In genomic region chr19:46718934-46719551, GRCh38 we compare ENCODE assay signal across 11 cellular contexts. TPM values are rescaled to one million over a fixed set of nuclear protein-coding genes. Genes with fewer than 3 reads are reported as not detected.
DNase-seq lines count a peak whose midpoint lies in the region; ATAC-seq, FAIRE-seq and TF ChIP-seq lines count a peak whose summit lies in the region.
"Had no signal": no experiment of that assay in that cellular context is flagged by ENCODE, and none has a peak within 500 bp of the region (broad histone marks: within the 10 kb centered on the region; RNA-seq: fewer than 3 reads in every experiment).

No MANE protein-coding gene starts in this region.

- intact Hi-C loops in GM12878 (cut with micrococcal nuclease; ENCODE audit: unreplicated experiment) (loop anchor here (5.0 kb wide), 1 partner anchor 107 kb away; no protein-coding TSS in a partner anchor), stomach (cut with DNase I; ENCODE audit: low total_unique reads) (no loop called here)

- POLR2A ChIA-PET in GM12878 (lab: Charles Lee) = interaction anchor here (0.8 to 1.4 kb wide), 2 partner anchors 10 to 66 kb away, joined by 4 to 5 read pairs; no protein-coding TSS in a partner anchor
- POLR2A ChIA-PET in SK-N-SH (lab: Yijun Ruan, JAX) = no interaction called here

- BruUV-seq in GM12878 (replicated peaks; lab: Mats Ljungman, UMichigan) = no TSS peak

- no peak for TF ChIP-seq EP300 in GM12878 (IDR thresholded peaks at IDR 0.05; ENCODE audit: borderline replicate concordance in 1 of 2, control insufficient read depth in 1 of 2, low read depth in 2 of 2, low read length in 2 of 2)
- no peak for TF ChIP-seq EP300 in stomach (IDR thresholded peaks at IDR 0.05)
- TF ChIP-seq EP300 in SK-N-SH (IDR thresholded peaks at IDR 0.05; ENCODE audit: borderline replicate concordance in 1 of 2, low read depth in 1 of 2, low read length in 1 of 2) = no peak

- FAIRE-seq in GM12878 (lab: Jason Lieb, UNC) = peak; percentile 70

- no peak for DNase-seq in activated T-cell treated with anti-CD3 and anti-CD28 coated beads, Interleukin-2, amount 50 U/mL, for 72 hours
- DNase-seq in activated T-cell treated with anti-CD3 and anti-CD28 coated beads for 4 hours (no peak), GM12878 (ENCODE audit: low read depth, low spot score) (peak; percentile 70), stomach (no peak), left lobe of liver (ENCODE audit: low spot score) (no peak), OCI-M2 (lab: John Stamatoyannopoulos, UW; ENCODE audit: unreplicated experiment) (no peak), SK-N-SH (no peak)
- DNase-seq: amniotic stem cell, gastrocnemius medialis, GM23248 had no signal

- TF ChIP-seq RAD21 in GM12878 (IDR thresholded peaks at IDR 0.05; ENCODE audit: insufficient read depth, low read depth, low read length) (no peak), SK-N-SH (IDR thresholded peaks at IDR 0.05; ENCODE audit: low read length) (no peak)

- H3K4me3 ChIP-seq in GM12878 (0 out of 2 replicates have a peak overlapping the region, but pooled peaks have one; percentile 91), stomach (no peak overlapping the region), SK-N-SH (ENCODE audit: low read depth in 2 of 2, low read length in 1 of 2) (no peak overlapping the region)
- H3K4me3 ChIP-seq: gastrocnemius medialis, GM23248 had no signal

- peaks cover 2 to 7% of the 10 kb centered on the region in 2 donors for H3K36me3 Mint-ChIP-seq in activated T-cell treated with anti-CD3 and anti-CD28 coated beads, Interleukin-2, amount 50 U/mL, for 72 hours (ENCODE audit: insufficient read depth in 2 of 2)

- ATAC-seq in activated T-cell treated with anti-CD3 and anti-CD28 coated beads, Interleukin-2, amount 50 U/mL, for 72 hours (replicated peaks in 1 of 2) = no peak
- ATAC-seq in HG02981 (IDR thresholded peaks at IDR 0.05; ENCODE audit: unreplicated experiment) = peak; percentile 29
- peak; percentile 63 for ATAC-seq in GM12878
- no peak for ATAC-seq in left lobe of liver
- ATAC-seq: gastrocnemius medialis had no signal

- no peaks in the 10 kb centered on the region for H3K9me3 ChIP-seq in GM12878 (replicated peaks; ENCODE audit: control insufficient read depth, insufficient read depth, low read length)
- H3K9me3 ChIP-seq in stomach = no peaks in the 10 kb centered on the region
- no peaks in the 10 kb centered on the region for H3K9me3 ChIP-seq in SK-N-SH
- H3K9me3 ChIP-seq: gastrocnemius medialis had no signal

- RAD21 ChIA-PET in GM12878 (lab: Charles Lee; ENCODE audit: unreplicated experiment) = interaction anchor here (1.1 to 2.1 kb wide), 4 partner anchors 25 to 58 kb away, joined by 3 to 7 read pairs (median 5); partner anchors contain the start of genes DACT3 and FKRP

- H3K4me2 ChIP-seq in GM12878 (ENCODE audit: control insufficient read depth, insufficient read depth) = peak overlapping the region; percentile 77
- H3K4me2 ChIP-seq in SK-N-SH = no peak overlapping the region

- peak overlapping the region; percentile 88 for H3K27ac ChIP-seq in GM12878 (ENCODE audit: control insufficient read depth, insufficient read depth)
- peak overlapping the region in 3 of 5 donors; percentile 91 to 93 (median 92) for H3K27ac ChIP-seq in stomach
- H3K27ac ChIP-seq in SK-N-SH (ENCODE audit: low read depth in 2 of 2, low read length in 1 of 2) = no peak overlapping the region
- H3K27ac ChIP-seq: GM23248 had no signal

- H3K4me3 Mint-ChIP-seq in activated T-cell treated with anti-CD3 and anti-CD28 coated beads, Interleukin-2, amount 50 U/mL, for 72 hours = peak overlapping the region; percentile 64 to 96

- no peaks in the 10 kb centered on the region for H3K9me3 Mint-ChIP-seq in activated T-cell treated with anti-CD3 and anti-CD28 coated beads, Interleukin-2, amount 50 U/mL, for 72 hours

- H3K27me3 ChIP-seq in GM12878 (replicated peaks in 1 of 2; ENCODE audit: control insufficient read depth in 2 of 2, insufficient read depth in 2 of 2, low read length in 1 of 2) (no peaks in the 10 kb centered on the region), stomach (no peaks in the 10 kb centered on the region), SK-N-SH (ENCODE audit: insufficient read depth) (no peaks in the 10 kb centered on the region)
- H3K27me3 ChIP-seq: gastrocnemius medialis had no signal

- H2AFZ ChIP-seq in GM12878 (ENCODE audit: control insufficient read depth, low read depth, low read length) (no peak overlapping the region), SK-N-SH (ENCODE audit: low read depth) (no peak overlapping the region)
- H2AFZ ChIP-seq: GM23248 had no signal

- H3K36me3 ChIP-seq in GM12878 (ENCODE audit: control insufficient read depth in 2 of 2, insufficient read depth in 2 of 2, low read length in 1 of 2) (peaks cover 4 to 32% of the 10 kb centered on the region in 2 experiments; a peak in 3 of 4 replicates), stomach (peaks cover 38 to 50% (median 48%) of the 10 kb centered on the region in 4 donors), SK-N-SH (replicated peaks in 1 of 2; ENCODE audit: control insufficient read depth in 1 of 2, insufficient read depth in 2 of 2, low read length in 1 of 2) (peaks cover 4 to 49% of the 10 kb centered on the region in 2 experiments)

- TF ChIP-seq CTCF in GM12878 (IDR thresholded peaks at IDR 0.05 in 2 of 3, conservative IDR thresholded peaks at IDR 0.05 in 1 of 3; ENCODE audit: control insufficient read depth in 2 of 3, extremely low read depth in 1 of 3, insufficient read depth in 1 of 3, low read depth in 3 of 3, low read length in 3 of 3) (no peak), stomach (IDR thresholded peaks at IDR 0.05) (no peak), SK-N-SH (IDR thresholded peaks at IDR 0.05) (no peak)

- TF ChIP-seq POLR2A in GM12878 (IDR thresholded peaks at IDR 0.05; ENCODE audit: low read depth, low read length) (peak; percentile 15; the same call in 1 of the 2 replicates), stomach (IDR thresholded peaks at IDR 0.05) (no peak)

- CTCF ChIA-PET in GM12878 (lab: Yijun Ruan, JAX) = interaction anchor here (0.9 to 1.8 kb wide), 3 partner anchors 10 to 16 kb away, joined by 3 to 5 read pairs (median 4); no protein-coding TSS in a partner anchor
- CTCF ChIA-PET in SK-N-SH (lab: Yijun Ruan, JAX) = interaction anchor here (1.2 to 1.6 kb wide), 2 partner anchors 9 to 10 kb away, joined by 3 to 7 read pairs; no protein-coding TSS in a partner anchor

- in situ Hi-C loops in GM12878 (cut with MboI) = no loop called here

- H3K27ac Mint-ChIP-seq in activated T-cell treated with anti-CD3 and anti-CD28 coated beads, Interleukin-2, amount 50 U/mL, for 72 hours = no peak overlapping the region

- H3K79me2 ChIP-seq in GM12878 (ENCODE audit: control insufficient read depth, insufficient read depth, low read length) = peaks cover 37% of the 10 kb centered on the region
- peaks cover 26% of the 10 kb centered on the region for H3K79me2 ChIP-seq in SK-N-SH (ENCODE audit: insufficient read depth)

- H3K9ac ChIP-seq in GM12878 (ENCODE audit: control insufficient read depth, insufficient read depth, low read length) = peak overlapping the region; percentile 37; the same call in 1 of the 2 replicates
- no peak overlapping the region for H3K9ac ChIP-seq in SK-N-SH
- H3K9ac ChIP-seq: GM23248 had no signal

- no peaks in the 10 kb centered on the region for H4K20me1 ChIP-seq in GM12878 (ENCODE audit: control insufficient read depth, insufficient read depth)
- no peaks in the 10 kb centered on the region for H4K20me1 ChIP-seq in SK-N-SH (ENCODE audit: insufficient read depth)

- SMC1A ChIA-PET in GM12878 (lab: Charles Lee; ENCODE audit: uncharacterized antibody, unreplicated experiment) = interaction anchor here (1.2 to 1.3 kb wide), 2 partner anchors 10 to 16 kb away, joined by 3 to 4 read pairs; no protein-coding TSS in a partner anchor

- H3K27me3 Mint-ChIP-seq in activated T-cell treated with anti-CD3 and anti-CD28 coated beads, Interleukin-2, amount 50 U/mL, for 72 hours (ENCODE audit: low read depth) = no peaks in the 10 kb centered on the region

- peaks cover 30% of the 10 kb centered on the region for H3K4me1 ChIP-seq in GM12878 (ENCODE audit: control insufficient read depth, insufficient read depth, low read length)
- peaks cover 19 to 45% (median 37%) of the 10 kb centered on the region in 4 donors for H3K4me1 ChIP-seq in stomach
- peaks cover 0 to 17% of the 10 kb centered on the region in 2 experiments; a peak in 2 of 4 replicates for H3K4me1 ChIP-seq in SK-N-SH (ENCODE audit: control insufficient read depth in 1 of 2, insufficient read depth in 2 of 2, low read depth in 1 of 2, low read length in 1 of 2)

- H3F3A ChIP-seq in SK-N-SH (replicated peaks; ENCODE audit: insufficient read depth) = peaks cover 14% of the 10 kb centered on the region

- H3K9me2 ChIP-seq in SK-N-SH = no peaks in the 10 kb centered on the region

- H3K4me1 Mint-ChIP-seq in activated T-cell treated with anti-CD3 and anti-CD28 coated beads, Interleukin-2, amount 50 U/mL, for 72 hours (ENCODE audit: low read depth) = peaks cover 37% of the 10 kb centered on the region

- WGBS in GM12878 (ENCODE audit: insufficient coverage, insufficient replicate concordance, low lambda C conversion rate, missing lambda C conversion rate) = 5% methylated on average over 14 of the region's 14 CpGs
- WGBS in stomach, 5 donors = 71 to 81% (median 77%) methylated on average over 12 to 14 of the region's 14 CpGs
- WGBS in SK-N-SH (ENCODE audit: low lambda C conversion rate) = 92% methylated on average over 13 of the region's 14 CpGs

RNA-seq across cellular contexts. Expression of gene PRKD2, which starts 2.1 kb away (rescaled TPM):
- 10 to 100 TPM; 82.0 to 92.9 TPM for total RNA-seq in activated T-cell treated with anti-CD3 and anti-CD28 coated beads, Interleukin-2, amount 50 U/mL, for 72 hours
- total RNA-seq in GM12878 (2013; cell fraction: nucleolus; rRNA removed) = 23.7 and 25.9 TPM in 2 replicates
- total RNA-seq in GM12878 (2014; rRNA removed) = 25.1 and 35.4 TPM in 2 replicates
- total RNA-seq in GM12878 (2014; rRNA removed; fragmentation: Illumina TruSeq; extraction: Trizol) = 13.3 and 14.4 TPM in 2 replicates
- 88.9 and 98.8 TPM in 2 replicates for total RNA-seq in GM12878 (2021)
- polyA plus RNA-seq in GM12878 (2011; ENCODE audit: low read depth) = 30.7 TPM
- 7.7 and 12.6 TPM in 2 replicates for polyA plus RNA-seq in GM12878 (2011; rRNA removed)
- 22.8 and 23.6 TPM in 2 replicates for polyA plus RNA-seq in GM12878 (2011; cell fraction: cytosol; rRNA removed)
- polyA plus RNA-seq in GM12878 (2011; cell fraction: nucleus; rRNA removed) = 70.9 and 92.1 TPM in 2 replicates
- 56.6 and 58.8 TPM in 2 replicates for polyA plus RNA-seq in GM12878 (2012)
- 16.9 and 31.3 TPM in 2 replicates for polyA plus RNA-seq in GM12878 (2014; fragmentation: Illumina TruSeq; extraction: Trizol)
- polyA plus RNA-seq in GM12878 (2014; fragmentation: Nextera tagmentation; extraction: Ambion mirVana) = 10 to 100 TPM in 1 of 2 experiments, 1 to 10 TPM in 1; 2.3 to 11.8 TPM
- 34.4 and 45.7 TPM in 2 replicates for polyA plus RNA-seq in GM12878 (2014; rRNA removed)
- 10 to 100 TPM; 44.6 to 50.7 TPM for polyA plus RNA-seq in GM12878 (2016; fragmentation: Nextera tagmentation; extraction: Ambion mirVana)
- 21.4 and 38.0 TPM in 2 replicates for polyA minus RNA-seq in GM12878 (2011; rRNA and poly(A)+ RNA removed)
- polyA minus RNA-seq in GM12878 (2011; cell fraction: cytosol; rRNA and poly(A)+ RNA removed) = 27.0 and 27.5 TPM in 2 replicates
- 11.1 and 26.6 TPM in 2 replicates for polyA minus RNA-seq in GM12878 (2011; cell fraction: nucleus; rRNA and poly(A)+ RNA removed)
- 10 to 100 TPM in 4 of 5 donors, 1 to 10 TPM in 1; 7.0 to 40.8 (median 18.5) TPM for total RNA-seq in stomach
- polyA plus RNA-seq in stomach = 10 to 100 TPM; 26.5 to 50.6 (median 39.7) TPM
- total RNA-seq in left lobe of liver = 13.7 TPM
- 14.1 and 21.4 TPM in 2 replicates for polyA plus RNA-seq in SK-N-SH (2012; rRNA removed)
- 12.2 and 20.2 TPM in 2 replicates for polyA plus RNA-seq in SK-N-SH (2012; cell fraction: cytosol; rRNA removed)
- polyA plus RNA-seq in SK-N-SH (2012; cell fraction: nucleus; rRNA removed) = 47.3 and 60.3 TPM in 2 replicates

RNA-seq across cellular contexts. Expression of gene FKRP, which starts 26.8 kb away (rescaled TPM):
- total RNA-seq in activated T-cell treated with anti-CD3 and anti-CD28 coated beads, Interleukin-2, amount 50 U/mL, for 72 hours = 10 to 100 TPM; 15.1 to 18.0 TPM
- total RNA-seq in GM12878 (2013; cell fraction: nucleolus; rRNA removed) = 13.5 and 18.7 TPM in 2 replicates
- total RNA-seq in GM12878 (2014; rRNA removed) = 7.9 and 10.1 TPM in 2 replicates
- total RNA-seq in GM12878 (2014; rRNA removed; fragmentation: Illumina TruSeq; extraction: Trizol) = 5.8 and 6.9 TPM in 2 replicates
- 13.0 and 13.3 TPM in 2 replicates for total RNA-seq in GM12878 (2021)
- polyA plus RNA-seq in GM12878 (2011; ENCODE audit: low read depth) = 5.4 TPM
- polyA plus RNA-seq in GM12878 (2011; rRNA removed) = 3.3 and 4.2 TPM in 2 replicates
- polyA plus RNA-seq in GM12878 (2011; cell fraction: cytosol; rRNA removed) = 4.9 and 8.7 TPM in 2 replicates
- polyA plus RNA-seq in GM12878 (2011; cell fraction: nucleus; rRNA removed) = 11.0 and 19.0 TPM in 2 replicates
- polyA plus RNA-seq in GM12878 (2012) = 5.9 and 11.6 TPM in 2 replicates
- polyA plus RNA-seq in GM12878 (2014; fragmentation: Illumina TruSeq; extraction: Trizol) = 8.0 and 8.7 TPM in 2 replicates
- polyA plus RNA-seq in GM12878 (2014; fragmentation: Nextera tagmentation; extraction: Ambion mirVana) = 1 to 10 TPM; 1.3 to 1.8 TPM
- polyA plus RNA-seq in GM12878 (2014; rRNA removed) = 14.1 and 14.2 TPM in 2 replicates
- polyA plus RNA-seq in GM12878 (2016; fragmentation: Nextera tagmentation; extraction: Ambion mirVana) = 1 to 10 TPM; 6.7 to 8.8 TPM
- polyA minus RNA-seq in GM12878 (2011; rRNA and poly(A)+ RNA removed) = 2.9 and 4.9 TPM in 2 replicates
- 1.2 and 1.5 TPM in 2 replicates for polyA minus RNA-seq in GM12878 (2011; cell fraction: cytosol; rRNA and poly(A)+ RNA removed)
- 3.6 and 4.2 TPM in 2 replicates for polyA minus RNA-seq in GM12878 (2011; cell fraction: nucleus; rRNA and poly(A)+ RNA removed)
- total RNA-seq in stomach = 10 to 100 TPM in 4 of 5 donors, 1 to 10 TPM in 1; 8.8 to 76.3 (median 15.2) TPM
- polyA plus RNA-seq in stomach = 1 to 10 TPM; 6.0 to 7.5 (median 6.5) TPM
- 6.6 TPM for total RNA-seq in left lobe of liver
- polyA plus RNA-seq in SK-N-SH (2012; rRNA removed) = 30.4 and 37.3 TPM in 2 replicates
- 17.3 and 24.0 TPM in 2 replicates for polyA plus RNA-seq in SK-N-SH (2012; cell fraction: cytosol; rRNA removed)
- 89.1 and 93.7 TPM in 2 replicates for polyA plus RNA-seq in SK-N-SH (2012; cell fraction: nucleus; rRNA removed)

RNA-seq across cellular contexts. Expression of gene STRN4, which starts 27.2 kb away (rescaled TPM):
- 10 to 100 TPM; 79.0 to 85.2 TPM for total RNA-seq in activated T-cell treated with anti-CD3 and anti-CD28 coated beads, Interleukin-2, amount 50 U/mL, for 72 hours
- total RNA-seq in GM12878 (2013; cell fraction: nucleolus; rRNA removed) = 77.4 and 81.2 TPM in 2 replicates
- total RNA-seq in GM12878 (2014; rRNA removed) = 51.1 and 54.8 TPM in 2 replicates
- total RNA-seq in GM12878 (2014; rRNA removed; fragmentation: Illumina TruSeq; extraction: Trizol) = 17.5 and 18.9 TPM in 2 replicates
- total RNA-seq in GM12878 (2021) = 55.0 and 56.1 TPM in 2 replicates
- polyA plus RNA-seq in GM12878 (2011; ENCODE audit: low read depth) = 12.4 TPM
- 19.7 and 26.1 TPM in 2 replicates for polyA plus RNA-seq in GM12878 (2011; rRNA removed)
- polyA plus RNA-seq in GM12878 (2011; cell fraction: cytosol; rRNA removed) = 45.1 and 60.8 TPM in 2 replicates
- polyA plus RNA-seq in GM12878 (2011; cell fraction: nucleus; rRNA removed) = 186 and 249 TPM in 2 replicates
- 35.8 and 44.1 TPM in 2 replicates for polyA plus RNA-seq in GM12878 (2012)
- 4.5 and 16.0 TPM in 2 replicates for polyA plus RNA-seq in GM12878 (2014; fragmentation: Illumina TruSeq; extraction: Trizol)
- polyA plus RNA-seq in GM12878 (2014; fragmentation: Nextera tagmentation; extraction: Ambion mirVana) = 1 to 10 TPM in 1 of 2 experiments, under 1 TPM in 1; 0.42 to 1.6 TPM
- polyA plus RNA-seq in GM12878 (2014; rRNA removed) = 62.8 and 65.4 TPM in 2 replicates
- polyA plus RNA-seq in GM12878 (2016; fragmentation: Nextera tagmentation; extraction: Ambion mirVana) = 10 to 100 TPM in 1 of 2 experiments, 1 to 10 TPM in 1; 6.6 to 27.9 TPM
- 30.9 and 64.5 TPM in 2 replicates for polyA minus RNA-seq in GM12878 (2011; rRNA and poly(A)+ RNA removed)
- 18.6 and 18.7 TPM in 2 replicates for polyA minus RNA-seq in GM12878 (2011; cell fraction: cytosol; rRNA and poly(A)+ RNA removed)
- 39.0 and 63.6 TPM in 2 replicates for polyA minus RNA-seq in GM12878 (2011; cell fraction: nucleus; rRNA and poly(A)+ RNA removed)
- total RNA-seq in stomach = 100 to 1,000 TPM in 2 of 5 donors, 10 to 100 TPM in 3; 48.1 to 373 (median 95.6) TPM
- 10 to 100 TPM; 37.1 to 43.1 (median 39.0) TPM for polyA plus RNA-seq in stomach
- total RNA-seq in left lobe of liver = 24.1 TPM
- polyA plus RNA-seq in SK-N-SH (2012; rRNA removed) = 73.1 and 92.8 TPM in 2 replicates
- 53.2 and 65.2 TPM in 2 replicates for polyA plus RNA-seq in SK-N-SH (2012; cell fraction: cytosol; rRNA removed)
- polyA plus RNA-seq in SK-N-SH (2012; cell fraction: nucleus; rRNA removed) = 174 and 181 TPM in 2 replicates

RNA-seq across cellular contexts. Expression of gene DACT3, which starts 58.1 kb away (rescaled TPM):
- 1 to 10 TPM; 3.4 to 7.0 TPM for total RNA-seq in activated T-cell treated with anti-CD3 and anti-CD28 coated beads, Interleukin-2, amount 50 U/mL, for 72 hours
- total RNA-seq in GM12878 (2013; cell fraction: nucleolus; rRNA removed) = 5.6 and 5.9 TPM in 2 replicates
- total RNA-seq in GM12878 (2014; rRNA removed) = 0.27 and 0.62 TPM in 2 replicates
- total RNA-seq in GM12878 (2014; rRNA removed; fragmentation: Illumina TruSeq; extraction: Trizol) = 0.23 and 0.27 TPM in 2 replicates
- total RNA-seq in GM12878 (2021) = 0.64 and 0.74 TPM in 2 replicates
- 0.80 TPM for polyA plus RNA-seq in GM12878 (2011; ENCODE audit: low read depth)
- polyA plus RNA-seq in GM12878 (2011; rRNA removed) = 2.4 and 2.5 TPM in 2 replicates
- polyA plus RNA-seq in GM12878 (2011; cell fraction: cytosol; rRNA removed) = 1.9 and 2.3 TPM in 2 replicates
- polyA plus RNA-seq in GM12878 (2011; cell fraction: nucleus; rRNA removed) = 2.0 and 2.3 TPM in 2 replicates
- 1.5 and 1.7 TPM in 2 replicates for polyA plus RNA-seq in GM12878 (2012)
- 0.35 and 0.76 TPM in 2 replicates for polyA plus RNA-seq in GM12878 (2014; fragmentation: Illumina TruSeq; extraction: Trizol)
- polyA plus RNA-seq in GM12878 (2014; fragmentation: Nextera tagmentation; extraction: Ambion mirVana) = under 1 TPM; 0.11 to 0.16 TPM
- 0.46 and 0.47 TPM in 2 replicates for polyA plus RNA-seq in GM12878 (2014; rRNA removed)
- polyA plus RNA-seq in GM12878 (2016; fragmentation: Nextera tagmentation; extraction: Ambion mirVana) = under 1 TPM in 1 of 2 experiments, not detected in 1; 0.05 TPM
- polyA minus RNA-seq in GM12878 (2011; rRNA and poly(A)+ RNA removed) = 0.95 and 2.6 TPM in 2 replicates
- 1.1 and 1.6 TPM in 2 replicates for polyA minus RNA-seq in GM12878 (2011; cell fraction: cytosol; rRNA and poly(A)+ RNA removed)
- 0.48 and 0.67 TPM in 2 replicates for polyA minus RNA-seq in GM12878 (2011; cell fraction: nucleus; rRNA and poly(A)+ RNA removed)
- total RNA-seq in stomach = 10 to 100 TPM in 4 of 5 donors, 1 to 10 TPM in 1; 9.7 to 29.9 (median 11.1) TPM
- polyA plus RNA-seq in stomach = 10 to 100 TPM in 1 of 3 donors, 1 to 10 TPM in 2; 6.1 to 10.5 (median 6.4) TPM
- 1.2 TPM for total RNA-seq in left lobe of liver
- 9.5 and 10.6 TPM in 2 replicates for polyA plus RNA-seq in SK-N-SH (2012; rRNA removed)
- 6.9 and 8.6 TPM in 2 replicates for polyA plus RNA-seq in SK-N-SH (2012; cell fraction: cytosol; rRNA removed)
- polyA plus RNA-seq in SK-N-SH (2012; cell fraction: nucleus; rRNA removed) = 7.0 and 8.3 TPM in 2 replicates

Comparison
In these comparisons a context has a peak if more than half of its experiments do, and no peak if none do; other contexts are left out.
1. ATAC-seq: peak in HG02981 (single experiment) and GM12878 (single experiment); none in activated T-cell treated with anti-CD3 and anti-CD28 coated beads, Interleukin-2, amount 50 U/mL, for 72 hours (0 of 2) and left lobe of liver (single experiment).
2. H3K27ac ChIP-seq: peak in GM12878 (single experiment) and stomach (3 of 5); none in SK-N-SH (0 of 2).